ENCODE assay signal across 18 cellular contexts in the genomic region with DNA sequence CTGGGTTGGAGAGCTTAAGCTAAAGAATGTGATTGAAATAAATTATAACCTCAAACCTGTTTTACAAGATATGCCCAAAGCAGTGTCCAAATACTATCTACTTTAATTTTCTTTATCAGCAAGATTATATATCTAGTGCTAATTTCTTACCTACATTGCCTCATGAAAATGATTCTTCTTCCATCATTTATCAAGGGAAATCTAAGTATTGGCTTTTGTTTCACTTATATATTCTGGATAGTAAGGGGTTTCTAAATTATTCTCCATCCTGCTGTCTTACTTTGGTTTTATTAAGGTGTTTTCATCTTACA.
"Had no signal": no experiment of that assay in that cellular context is flagged by ENCODE, and none has a peak within 500 bp of the region (broad histone marks: within the 10 kb centered on the region; RNA-seq: fewer than 3 reads in every experiment).

No MANE protein-coding gene starts in this region.

- H3K4me3 Mint-ChIP-seq: activated T-cell treated with anti-CD3 and anti-CD28 coated beads, Interleukin-2, amount 50 U/mL, for 24 hours; activated T-helper 17 cell treated with anti-CD3 and anti-CD28 coated beads, Interleukin-2, amount 50 U/mL, for 72 hours; effector memory CD8-positive, alpha-beta T cell; stimulated activated naive B cell treated with anti-CD40 and anti-IgM and Interleukin-4, amounts not matched to agents 10 μg/mL and 1 μg/mL and 100 μg/mL, for 72 hours; T-helper 17 cell had no signal

- H3K36me3 Mint-ChIP-seq: activated naive CD4-positive, alpha-beta T cell treated with anti-CD3 and anti-CD28 coated beads, Interleukin-2, amount 50 U/mL, for 72 hours had no signal

- H3K9me3 Mint-ChIP-seq: activated naive CD4-positive, alpha-beta T cell treated with anti-CD3 and anti-CD28 coated beads, Interleukin-2, amount 50 U/mL, for 72 hours; activated T-cell treated with anti-CD3 and anti-CD28 coated beads, Interleukin-2, amount 50 U/mL, for 24 hours; activated T-helper 17 cell treated with anti-CD3 and anti-CD28 coated beads, Interleukin-2, amount 50 U/mL, for 72 hours; effector memory CD8-positive, alpha-beta T cell; stimulated activated naive B cell treated with anti-CD40 and anti-IgM and Interleukin-4, amounts not matched to agents 10 μg/mL and 1 μg/mL and 100 μg/mL, for 72 hours had no signal

- ATAC-seq: activated T-helper 17 cell treated with anti-CD3 and anti-CD28 coated beads, Interleukin-2, amount 50 U/mL, for 72 hours had no signal

- H3K36me3 ChIP-seq: brain microvascular endothelial cell had no signal

- H3K4me3 ChIP-seq: dorsolateral prefrontal cortex, esophagus muscularis mucosa, left lung, transverse colon had no signal

- H3K27me3 Mint-ChIP-seq: activated T-cell treated with anti-CD3 and anti-CD28 coated beads, Interleukin-2, amount 50 U/mL, for 24 hours; activated T-helper 17 cell treated with anti-CD3 and anti-CD28 coated beads, Interleukin-2, amount 50 U/mL, for 72 hours; effector memory CD8-positive, alpha-beta T cell; stimulated activated naive B cell treated with anti-CD40 and anti-IgM and Interleukin-4, amounts not matched to agents 10 μg/mL and 1 μg/mL and 100 μg/mL, for 72 hours; T-helper 17 cell had no signal

- H3K27ac ChIP-seq: brain microvascular endothelial cell, dorsolateral prefrontal cortex, esophagus muscularis mucosa, left lung, transverse colon, WERI-Rb-1 had no signal

- H3K4me1 Mint-ChIP-seq: stimulated activated naive B cell treated with anti-CD40 and anti-IgM and Interleukin-4, amounts not matched to agents 10 μg/mL and 1 μg/mL and 100 μg/mL, for 72 hours had no signal

- H3K9me3 ChIP-seq: esophagus muscularis mucosa, left lung, transverse colon had no signal

- H3K27me3 ChIP-seq: brain microvascular endothelial cell, dorsolateral prefrontal cortex, esophagus muscularis mucosa, left lung, transverse colon had no signal

- DNase-seq: activated CD4-positive, alpha-beta T cell treated with anti-CD3 and anti-CD28 coated beads for 1 hour; activated CD4-positive, alpha-beta T cell treated with anti-CD3 and anti-CD28 coated beads, Interleukin-2, amount 50 U/mL, for 1 hour; activated CD8-positive, alpha-beta memory T cell treated with anti-CD3 and anti-CD28 coated beads for 24 hours; activated CD8-positive, alpha-beta memory T cell treated with anti-CD3 and anti-CD28 coated beads, Interleukin-2, amount 50 U/mL, for 4 hours; activated T-cell treated with anti-CD3 and anti-CD28 coated beads, Interleukin-2, amount 50 U/mL, for 24 hours; aorta; brain microvascular endothelial cell; dorsolateral prefrontal cortex; left lung; stimulated activated CD4-positive, alpha-beta T cell treated with anti-CD3 and anti-CD28 coated beads, Interleukin-2, amount 100 ng/mL, for 24 hours; stimulated activated naive B cell treated with anti-CD40 and anti-IgM and Interleukin-4, amounts not matched to agents 10 μg/mL and 1 μg/mL and 100 μg/mL, for 72 hours; T-helper 17 cell; transverse colon; WERI-Rb-1 had no signal

- H3K27ac Mint-ChIP-seq: activated naive CD4-positive, alpha-beta T cell treated with anti-CD3 and anti-CD28 coated beads, Interleukin-2, amount 50 U/mL, for 72 hours; activated T-cell treated with anti-CD3 and anti-CD28 coated beads, Interleukin-2, amount 50 U/mL, for 24 hours; activated T-helper 17 cell treated with anti-CD3 and anti-CD28 coated beads, Interleukin-2, amount 50 U/mL, for 72 hours; effector memory CD8-positive, alpha-beta T cell; stimulated activated naive B cell treated with anti-CD40 and anti-IgM and Interleukin-4, amounts not matched to agents 10 μg/mL and 1 μg/mL and 100 μg/mL, for 72 hours; T-helper 17 cell had no signal
